ENCODE assay signal across 19 cellular contexts in genomic region chr5:55064523-55064922, GRCh38. TPM values are rescaled to one million over a fixed set of nuclear protein-coding genes. Genes with fewer than 3 reads are reported as not detected.
DNase-seq lines count a peak whose midpoint lies in the region; ATAC-seq and TF ChIP-seq lines count a peak whose summit lies in the region.
"Had no signal": no experiment of that assay in that cellular context is flagged by ENCODE, and none has a peak within 500 bp of the region (broad histone marks: within the 10 kb centered on the region; RNA-seq: fewer than 3 reads in every experiment).

No MANE protein-coding gene starts in this region.

- H3K27ac Mint-ChIP-seq in HFFc6 (peak overlapping the region; percentile 78), natural killer cell (peak overlapping the region; percentile 95 to 96)
- H3K27ac Mint-ChIP-seq in activated naive CD8-positive, alpha-beta T cell treated with anti-CD3 and anti-CD28 coated beads, Interleukin-2, amount 50 U/mL, for 24 hours: peak overlapping the region; percentile 9
- H3K27ac Mint-ChIP-seq in T-helper 2 cell treated with Interferon-gamma antibody and Interleukin-4, amounts not matched to agents 5 μg/mL and 100 μg/mL, for 36 hours: no peak overlapping the region
- H3K27ac Mint-ChIP-seq: GM23338 had no signal

- H3K4me3 ChIP-seq in RWPE2 (ENCODE audit: severe bottlenecking): no peak overlapping the region
- H3K4me3 ChIP-seq: A549, GM23338 had no signal

- no peak for TF ChIP-seq CTCF in HFFc6 (IDR thresholded peaks at IDR 0.05)
- TF ChIP-seq CTCF in RWPE2 (IDR thresholded peaks at IDR 0.05; ENCODE audit: poor library complexity, severe bottlenecking): no peak
- TF ChIP-seq CTCF in natural killer cell (IDR thresholded peaks at IDR 0.05): no peak

- H3K27me3 Mint-ChIP-seq in HFFc6 (ENCODE audit: insufficient read depth) (no peaks in the 10 kb centered on the region), natural killer cell (ENCODE audit: low read depth in 2 of 2) (no peaks in the 10 kb centered on the region)
- no peaks in the 10 kb centered on the region for H3K27me3 Mint-ChIP-seq in activated naive CD8-positive, alpha-beta T cell treated with anti-CD3 and anti-CD28 coated beads, Interleukin-2, amount 50 U/mL, for 24 hours
- H3K27me3 Mint-ChIP-seq in T-helper 2 cell treated with Interferon-gamma antibody and Interleukin-4, amounts not matched to agents 5 μg/mL and 100 μg/mL, for 36 hours (ENCODE audit: low read depth): no peaks in the 10 kb centered on the region
- H3K27me3 Mint-ChIP-seq: CD4-positive, alpha-beta memory T cell had no signal

- peak overlapping the region; percentile 68 for H3K27ac ChIP-seq in RWPE2 (ENCODE audit: poor library complexity, severe bottlenecking)
- H3K27ac ChIP-seq: A549, C4-2B had no signal

- H3K36me3 Mint-ChIP-seq in HFFc6 (ENCODE audit: low read depth): no peaks in the 10 kb centered on the region
- H3K36me3 Mint-ChIP-seq in activated naive CD8-positive, alpha-beta T cell treated with anti-CD3 and anti-CD28 coated beads, Interleukin-2, amount 50 U/mL, for 24 hours (ENCODE audit: low read depth): peaks cover 4% of the 10 kb centered on the region
- H3K36me3 Mint-ChIP-seq in natural killer cell: no peaks in the 10 kb centered on the region
- H3K36me3 Mint-ChIP-seq in T-helper 2 cell treated with Interferon-gamma antibody and Interleukin-4, amounts not matched to agents 5 μg/mL and 100 μg/mL, for 36 hours (ENCODE audit: low read depth): peaks cover 46% of the 10 kb centered on the region
- H3K36me3 Mint-ChIP-seq: CD4-positive, alpha-beta memory T cell had no signal

- H3K4me1 Mint-ChIP-seq in HFFc6 (ENCODE audit: low read depth): peaks cover 50% of the 10 kb centered on the region
- H3K4me1 Mint-ChIP-seq in activated naive CD8-positive, alpha-beta T cell treated with anti-CD3 and anti-CD28 coated beads, Interleukin-2, amount 50 U/mL, for 24 hours: peaks cover 68% of the 10 kb centered on the region
- H3K4me1 Mint-ChIP-seq in natural killer cell: peaks cover 78 to 87% of the 10 kb centered on the region in 2 donors
- H3K4me1 Mint-ChIP-seq in T-helper 2 cell treated with Interferon-gamma antibody and Interleukin-4, amounts not matched to agents 5 μg/mL and 100 μg/mL, for 36 hours (ENCODE audit: low read depth): peaks cover 78% of the 10 kb centered on the region
- H3K4me1 Mint-ChIP-seq: GM23338 had no signal

- DNase-seq in HFFc6: no peak
- no peak for DNase-seq in RWPE2 (ENCODE audit: low spot score)
- peak; percentile 22 for DNase-seq in activated naive CD8-positive, alpha-beta T cell treated with anti-CD3 and anti-CD28 coated beads, Interleukin-2, amount 50 U/mL, for 24 hours
- DNase-seq in natural killer cell: no peak
- no peak for DNase-seq in T-helper 2 cell treated with Interferon-gamma antibody and Interleukin-4, amounts not matched to agents 5 μg/mL and 100 μg/mL, for 36 hours (ENCODE audit: low spot score)
- DNase-seq: BE2C; CD4-positive, alpha-beta memory T cell; COR-L47; DMS153; DMS79 treated with DMSO at 0.1 percent for 48 hours; H7 had no signal

- no peaks in the 10 kb centered on the region for H3K9me3 ChIP-seq in RWPE2 (ENCODE audit: severe bottlenecking)
- H3K9me3 ChIP-seq: A549, BE2C had no signal

- H3K36me3 ChIP-seq in RWPE2 (ENCODE audit: low read depth): no peaks in the 10 kb centered on the region
- H3K36me3 ChIP-seq: BE2C had no signal

- H3K9me3 Mint-ChIP-seq in HFFc6 (no peaks in the 10 kb centered on the region), natural killer cell (no peaks in the 10 kb centered on the region)
- H3K9me3 Mint-ChIP-seq in activated naive CD8-positive, alpha-beta T cell treated with anti-CD3 and anti-CD28 coated beads, Interleukin-2, amount 50 U/mL, for 24 hours: peaks cover 6% of the 10 kb centered on the region
- peaks cover 37% of the 10 kb centered on the region for H3K9me3 Mint-ChIP-seq in T-helper 2 cell treated with Interferon-gamma antibody and Interleukin-4, amounts not matched to agents 5 μg/mL and 100 μg/mL, for 36 hours

- intact Hi-C loops in natural killer cell (cut with micrococcal nuclease): loop anchor here (5.0 kb wide), 2 partner anchors 42 to 417 kb away; partner anchors contain the start of gene GZMK

- H3K4me1 ChIP-seq in RWPE2 (ENCODE audit: insufficient read depth, poor library complexity, severe bottlenecking): peaks cover 14% of the 10 kb centered on the region
- H3K4me1 ChIP-seq: A549, BE2C had no signal

- peak overlapping the region; percentile 63; the same call in 1 of the 2 replicates for H3K4me3 Mint-ChIP-seq in HFFc6
- no peak overlapping the region for H3K4me3 Mint-ChIP-seq in activated naive CD8-positive, alpha-beta T cell treated with anti-CD3 and anti-CD28 coated beads, Interleukin-2, amount 50 U/mL, for 24 hours
- H3K4me3 Mint-ChIP-seq in natural killer cell: no peak overlapping the region
- H3K4me3 Mint-ChIP-seq in T-helper 2 cell treated with Interferon-gamma antibody and Interleukin-4, amounts not matched to agents 5 μg/mL and 100 μg/mL, for 36 hours: no peak overlapping the region
- H3K4me3 Mint-ChIP-seq: GM23338 had no signal

- no peaks in the 10 kb centered on the region for H3K27me3 ChIP-seq in RWPE2 (ENCODE audit: insufficient read depth, poor library complexity, severe bottlenecking)
- H3K27me3 ChIP-seq: BE2C had no signal

- ATAC-seq in RWPE2 (ENCODE audit: low read depth) (no peak), natural killer cell (peak in 1 of 3 donors; percentile 51), GM18520 (IDR thresholded peaks at IDR 0.05; ENCODE audit: unreplicated experiment) (no peak), GM21381 (IDR thresholded peaks at IDR 0.05; ENCODE audit: unreplicated experiment) (no peak), GM18907 (IDR thresholded peaks at IDR 0.05; ENCODE audit: unreplicated experiment) (no peak)
- peak; percentile 18 for ATAC-seq in activated naive CD8-positive, alpha-beta T cell treated with anti-CD3 and anti-CD28 coated beads, Interleukin-2, amount 50 U/mL, for 24 hours
- ATAC-seq: A549, GM23338 had no signal

RNA-seq across cellular contexts. Expression of gene GZMA, which starts 37.9 kb away (rescaled TPM):
- total RNA-seq in HFFc6 (2021; fragmentation: NEBNext Ultra II Directional; extraction: Animal tissue kit (Norgen Biotek cat#: 25700)): not detected
- 100 to 1,000 TPM; 530 to 621 (median 590) TPM for total RNA-seq in natural killer cell
- total RNA-seq: GM23338, H7, HT-29, IMR-90 had no signal

RNA-seq across cellular contexts. Expression of gene GZMK, which starts 40.5 kb away (rescaled TPM):
- total RNA-seq in HFFc6 (2021; fragmentation: NEBNext Ultra II Directional; extraction: Animal tissue kit (Norgen Biotek cat#: 25700)): not detected
- 10 to 100 TPM; 24.5 to 40.9 (median 30.3) TPM for total RNA-seq in natural killer cell
- total RNA-seq: GM23338, H7, HT-29, IMR-90 had no signal

Comparison
In these comparisons a context has a peak if more than half of its experiments do, and no peak if none do; other contexts are left out.
1. RNA of gene GZMA, which starts 37.9 kb away (total RNA-seq): 530 to 621 TPM in natural killer cell; not detected in HFFc6; every median in the first group is over 100 times any median in the second.
2. RNA of gene GZMK, which starts 40.5 kb away (total RNA-seq): 24.5 to 40.9 TPM in natural killer cell; not detected in HFFc6; every median in the first group is over 10 times any median in the second.